Comparison of ENCODE assay signal across 24 cellular contexts in genomic region chr9:93662016-93662638, GRCh38.
"Had no signal": no experiment of that assay in that cellular context is flagged by ENCODE, and none has a peak within 500 bp of the region (broad histone marks: within the 10 kb centered on the region; RNA-seq: fewer than 3 reads in every experiment).

No MANE protein-coding gene starts in this region.

- H2AFZ ChIP-seq: hepatocyte had no signal

- H3K36me3 ChIP-seq: colonic mucosa had no signal

- H3K9me3 ChIP-seq: colonic mucosa, esophagus squamous epithelium, gastroesophageal sphincter, heart left ventricle, left lung, lower lobe of right lung, mucosa of descending colon had no signal

- H3K4me2 ChIP-seq: hepatocyte had no signal

- H3K4me3 ChIP-seq: colonic mucosa, esophagus squamous epithelium, gastroesophageal sphincter, heart left ventricle, hepatocyte, left lung, lower lobe of right lung, mucosa of descending colon had no signal

- H3K79me2 ChIP-seq: hepatocyte had no signal

- ATAC-seq: effector memory CD8-positive, alpha-beta T cell; esophagus mucosa; gastroesophageal sphincter; heart left ventricle; left cardiac atrium; left lung; left ventricle myocardium superior; lower lobe of right lung; mucosa of descending colon had no signal

- H3K27me3 ChIP-seq: colonic mucosa, esophagus squamous epithelium, gastroesophageal sphincter, heart left ventricle, hepatocyte, left lung had no signal

- DNase-seq: colonic mucosa; cortex of kidney; effector CD8-positive, alpha-beta T cell; effector memory CD8-positive, alpha-beta T cell; endodermal cell; erythroblast; esophagus squamous epithelium; foreskin fibroblast; hypothalamus; immature natural killer cell; islet precursor cell; kidney; kidney glomerular epithelial cell; left cardiac atrium; left ventricle myocardium superior; lower lobe of right lung; mesenchymal stem cell; mucosa of descending colon had no signal

- H3K4me1 ChIP-seq: colonic mucosa, esophagus squamous epithelium, gastroesophageal sphincter, heart left ventricle, left lung, lower lobe of right lung had no signal

- H3K27ac ChIP-seq: colonic mucosa, epithelial cell of prostate, esophagus squamous epithelium, gastroesophageal sphincter, heart left ventricle, hepatocyte, left lung, lower lobe of right lung had no signal
